In genomic region chr1:84782311-84782771, GRCh38 we compare ENCODE assay signal across 8 cellular contexts.
DNase-seq lines count a peak whose midpoint lies in the region; ATAC-seq and TF ChIP-seq lines count a peak whose summit lies in the region.

No MANE protein-coding gene starts in this region.

- no peak overlapping the region for H3K18ac ChIP-seq in mesendoderm (ENCODE audit: low read length)

- H3K4ac ChIP-seq in mesendoderm (ENCODE audit: low read depth, low read length), result no peak overlapping the region

- H3K4me2 ChIP-seq in mesendoderm (ENCODE audit: low read length), result no peak overlapping the region

- H2BK15ac ChIP-seq in mesendoderm (replicated peaks; ENCODE audit: low read depth), result no peak overlapping the region

- H3K27ac ChIP-seq in colonic mucosa, result no peak overlapping the region
- H3K27ac ChIP-seq in mesendoderm (ENCODE audit: low read depth, low read length), result no peak overlapping the region

- H3K36me3 ChIP-seq in colonic mucosa (no peaks in the 10 kb centered on the region), mesendoderm (ENCODE audit: control insufficient read depth, insufficient read depth, low read length) (no peaks in the 10 kb centered on the region)

- H2BK120ac ChIP-seq in mesendoderm (ENCODE audit: low read depth, low read length), result no peak overlapping the region

- no peak overlapping the region for H3K4me3 ChIP-seq in colonic mucosa
- no peak overlapping the region for H3K4me3 ChIP-seq in mesendoderm (ENCODE audit: low read length)

- TF ChIP-seq CTCF in GM10266 (IDR thresholded peaks at IDR 0.05; ENCODE audit: control insufficient read depth, insufficient read depth, low read depth, missing control alignments) (peak; percentile 71), colonic mucosa (IDR thresholded peaks at IDR 0.05) (peak; percentile 69)

- peak; percentile 57 for DNase-seq in GM10266 (ENCODE audit: extremely low spot score)
- DNase-seq in NCI-H1930 (lab: John Stamatoyannopoulos, UW), result peak; percentile 53 to 56
- DNase-seq in activated CD4-positive, alpha-beta T cell treated with anti-CD3 and anti-CD28 coated beads for 4 hours, result peak; percentile 77 to 86
- DNase-seq in colonic mucosa, result peak; percentile 75
- DNase-seq in mesendoderm, result peak; percentile 84
- peak; percentile 52 to 62 for DNase-seq in stimulated activated CD8-positive, alpha-beta memory T cell treated with anti-CD3 and anti-CD28 coated beads, Interleukin-7, amount 100 ng/mL, for 4 hours (ENCODE audit: low read depth in 2 of 2)
- no peak for DNase-seq in NCI-H1092 (lab: John Stamatoyannopoulos, UW)

- no peak overlapping the region for H4K5ac ChIP-seq in mesendoderm (ENCODE audit: low read length)

- no peaks in the 10 kb centered on the region for H3K79me2 ChIP-seq in mesendoderm (ENCODE audit: control insufficient read depth, insufficient read depth, low read length)

- no peak overlapping the region for H2AK5ac ChIP-seq in mesendoderm (ENCODE audit: low read length)

- no peaks in the 10 kb centered on the region for H3K9me3 ChIP-seq in colonic mucosa

- H3K9ac ChIP-seq in colonic mucosa (ENCODE audit: low read depth in 2 of 2, low read length in 2 of 2) (no peak overlapping the region), mesendoderm (ENCODE audit: low read length) (no peak overlapping the region)

- intact Hi-C loops in colonic mucosa (cut with DNase I), result no loop called here

- WGBS in mesendoderm (ENCODE audit: extremely low coverage, insufficient coverage, low lambda C conversion rate), result no CpG with 5 or more reads among the region's 13 CpGs

- H3K4me1 ChIP-seq in colonic mucosa (no peaks in the 10 kb centered on the region), mesendoderm (ENCODE audit: control insufficient read depth, low read depth, low read length) (no peaks in the 10 kb centered on the region)

- no peak overlapping the region for H4K8ac ChIP-seq in mesendoderm (ENCODE audit: low read depth, low read length)

- H3K23ac ChIP-seq in mesendoderm (ENCODE audit: low read length), result no peak overlapping the region

- H3K27me3 ChIP-seq in colonic mucosa (no peaks in the 10 kb centered on the region), mesendoderm (ENCODE audit: insufficient read depth, low read length, poor library complexity) (no peaks in the 10 kb centered on the region)

- no peaks in the 10 kb centered on the region for H3K79me1 ChIP-seq in mesendoderm (ENCODE audit: low read length)

- peak; percentile 84 for ATAC-seq in HG02571 (IDR thresholded peaks at IDR 0.05; ENCODE audit: unreplicated experiment)

- H3K56ac ChIP-seq in mesendoderm (ENCODE audit: low read length), result no peak overlapping the region

- H2BK5ac ChIP-seq in mesendoderm (ENCODE audit: low read length), result no peak overlapping the region
